In the genomic region with DNA sequence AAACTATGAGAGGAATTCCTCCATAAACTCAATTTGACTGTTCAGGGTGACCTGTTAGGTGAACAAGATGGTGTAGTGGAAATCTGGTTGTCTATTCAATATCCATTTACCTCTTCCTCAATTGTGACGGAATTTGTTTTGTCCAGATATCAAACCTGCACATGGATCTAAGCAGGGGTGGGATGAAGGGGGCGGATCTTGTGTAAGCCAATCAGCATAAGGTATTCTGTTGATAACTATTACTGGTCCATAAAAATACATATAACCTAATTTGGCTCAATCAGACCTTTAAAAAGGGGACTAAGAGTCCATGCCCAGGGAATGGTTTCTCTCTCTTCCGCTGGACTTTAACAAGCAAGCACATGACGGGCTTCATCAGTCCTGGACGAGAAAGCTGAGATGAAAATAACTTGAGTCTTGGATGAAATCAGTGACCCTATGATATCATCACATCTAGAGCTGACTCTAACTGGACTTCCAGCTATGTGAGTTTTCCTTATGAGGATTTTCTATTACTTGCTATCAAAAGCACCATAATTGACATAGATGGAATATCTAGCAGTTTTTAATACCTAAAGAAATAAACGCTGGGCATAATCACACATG, we compare ENCODE assay signal across 18 cellular contexts. TPM values are rescaled to one million over a fixed set of nuclear protein-coding genes. Genes with fewer than 3 reads are reported as not detected.
DNase-seq lines count a peak whose midpoint lies in the region; ATAC-seq and TF ChIP-seq lines count a peak whose summit lies in the region.
"Had no signal": no experiment of that assay in that cellular context is flagged by ENCODE, and none has a peak within 500 bp of the region (broad histone marks: within the 10 kb centered on the region; RNA-seq: fewer than 3 reads in every experiment).

No MANE protein-coding gene starts in this region.

- H3K4me1 Mint-ChIP-seq in HFFc6 (ENCODE audit: low read depth) (peaks cover 53% of the 10 kb centered on the region), memory B cell (peaks cover 26% of the 10 kb centered on the region), progenitor cell of endocrine pancreas (ENCODE audit: low read depth) (no peaks in the 10 kb centered on the region)
- peaks cover 37 to 67% of the 10 kb centered on the region in 2 donors for H3K4me1 Mint-ChIP-seq in stimulated activated naive B cell treated with anti-CD40 and anti-IgM and Interleukin-4, amounts not matched to agents 10 μg/mL and 1 μg/mL and 100 μg/mL, for 72 hours

- H3K27me3 Mint-ChIP-seq in HFFc6 (ENCODE audit: insufficient read depth) (no peaks in the 10 kb centered on the region), memory B cell (no peaks in the 10 kb centered on the region), progenitor cell of endocrine pancreas (no peaks in the 10 kb centered on the region)
- no peaks in the 10 kb centered on the region for H3K27me3 Mint-ChIP-seq in stimulated activated naive B cell treated with anti-CD40 and anti-IgM and Interleukin-4, amounts not matched to agents 10 μg/mL and 1 μg/mL and 100 μg/mL, for 72 hours

- no peak for TF ChIP-seq CTCF in HFFc6 (IDR thresholded peaks at IDR 0.05)
- no peak for TF ChIP-seq CTCF in progenitor cell of endocrine pancreas (IDR thresholded peaks at IDR 0.05; ENCODE audit: unreplicated experiment)

- intact Hi-C loops in Right ventricle myocardium superior (cut with DNase I), result no loop called here
- intact Hi-C loops in sciatic nerve (cut with DNase I), result no loop called here

- H3K4me3 Mint-ChIP-seq in HFFc6 (no peak overlapping the region), memory B cell (no peak overlapping the region), progenitor cell of endocrine pancreas (ENCODE audit: low read depth) (no peak overlapping the region)
- H3K4me3 Mint-ChIP-seq in stimulated activated naive B cell treated with anti-CD40 and anti-IgM and Interleukin-4, amounts not matched to agents 10 μg/mL and 1 μg/mL and 100 μg/mL, for 72 hours, result no peak overlapping the region

- H3K36me3 Mint-ChIP-seq in HFFc6 (ENCODE audit: low read depth) (peaks cover 1% of the 10 kb centered on the region; the same call in 1 of the 2 replicates), memory B cell (peaks cover 9% of the 10 kb centered on the region), progenitor cell of endocrine pancreas (ENCODE audit: insufficient read depth) (peaks cover 2% of the 10 kb centered on the region)
- peaks cover 35 to 60% of the 10 kb centered on the region in 2 donors for H3K36me3 Mint-ChIP-seq in stimulated activated naive B cell treated with anti-CD40 and anti-IgM and Interleukin-4, amounts not matched to agents 10 μg/mL and 1 μg/mL and 100 μg/mL, for 72 hours

- DNase-seq in HFFc6 (no peak), Right ventricle myocardium superior (no peak), memory B cell (ENCODE audit: low spot score in 2 of 2) (no peak), NCI-H1436 (lab: John Stamatoyannopoulos, UW) (no peak), sciatic nerve (ENCODE audit: low spot score) (no peak), progenitor cell of endocrine pancreas (ENCODE audit: low spot score, unreplicated experiment) (no peak)
- no peak for DNase-seq in stimulated activated naive B cell treated with anti-CD40 and anti-IgM and Interleukin-4, amounts not matched to agents 10 μg/mL and 1 μg/mL and 100 μg/mL, for 72 hours
- DNase-seq: Caco-2, DMS153, H7, MV-4-11, NCI-H1417, NCI-H2029 treated with DMSO at 0.1 percent for 48 hours, NCI-H510A, NCI-H774, PC-9 had no signal

- peak; percentile 11 for ATAC-seq in Right ventricle myocardium superior (ENCODE audit: poor library complexity)
- no peak for ATAC-seq in memory B cell (ENCODE audit: low read depth)
- no peak for ATAC-seq in stimulated activated naive B cell treated with anti-CD40 and anti-IgM and Interleukin-4, amounts not matched to agents 10 μg/mL and 1 μg/mL and 100 μg/mL, for 72 hours (replicated peaks)
- no peak for ATAC-seq in sciatic nerve
- ATAC-seq in GM18873 (IDR thresholded peaks at IDR 0.05; ENCODE audit: low FRiP score, unreplicated experiment), result no peak

- no peaks in the 10 kb centered on the region for H3K9me3 Mint-ChIP-seq in HFFc6
- no peaks in the 10 kb centered on the region for H3K9me3 Mint-ChIP-seq in memory B cell
- H3K9me3 Mint-ChIP-seq in stimulated activated naive B cell treated with anti-CD40 and anti-IgM and Interleukin-4, amounts not matched to agents 10 μg/mL and 1 μg/mL and 100 μg/mL, for 72 hours, result peaks cover 0 to 1% of the 10 kb centered on the region in 2 donors
- H3K9me3 Mint-ChIP-seq in progenitor cell of endocrine pancreas (ENCODE audit: low read depth), result no peaks in the 10 kb centered on the region

- peak overlapping the region; percentile 84; the same call in 1 of the 2 replicates for H3K27ac Mint-ChIP-seq in HFFc6
- H3K27ac Mint-ChIP-seq in memory B cell, result peak overlapping the region; percentile 76
- H3K27ac Mint-ChIP-seq in stimulated activated naive B cell treated with anti-CD40 and anti-IgM and Interleukin-4, amounts not matched to agents 10 μg/mL and 1 μg/mL and 100 μg/mL, for 72 hours, result peak overlapping the region; percentile 84
- no peak overlapping the region for H3K27ac Mint-ChIP-seq in progenitor cell of endocrine pancreas

RNA-seq across cellular contexts. Expression of a gene that starts 5.7 kb away (rescaled TPM):
- under 1 TPM in 4 of 6 experiments, not detected in 2; 0.14 to 0.98 (median 0.70) TPM for total RNA-seq in HFFc6 (2021; fragmentation: NEBNext Ultra II Directional; extraction: Animal tissue kit (Norgen Biotek cat#: 25700))
- total RNA-seq in Right ventricle myocardium superior (538 TPM), sciatic nerve (4.9 TPM), progenitor cell of endocrine pancreas (2.9 and 3.8 TPM in 2 replicates)

RNA-seq across cellular contexts. Expression of a gene that starts 11.1 kb away (rescaled TPM):
- 10 to 100 TPM; 28.9 to 41.0 (median 35.2) TPM for total RNA-seq in HFFc6 (2021; fragmentation: NEBNext Ultra II Directional; extraction: Animal tissue kit (Norgen Biotek cat#: 25700))
- total RNA-seq in Right ventricle myocardium superior, result 168 TPM
- 38.8 TPM for total RNA-seq in sciatic nerve
- total RNA-seq in progenitor cell of endocrine pancreas, result 29.9 and 35.4 TPM in 2 replicates

RNA-seq across cellular contexts. Expression of a gene that starts 36.8 kb away (rescaled TPM):
- total RNA-seq in HFFc6 (2021; fragmentation: NEBNext Ultra II Directional; extraction: Animal tissue kit (Norgen Biotek cat#: 25700)), result not detected
- total RNA-seq in Right ventricle myocardium superior, result 0.75 TPM
- total RNA-seq in sciatic nerve, result 17.3 TPM
- total RNA-seq in progenitor cell of endocrine pancreas, result 63.0 and 75.0 TPM in 2 replicates
- total RNA-seq: Caco-2, HT1080 had no signal

Comparison
In these comparisons a context has a peak if more than half of its experiments do, and no peak if none do; other contexts are left out.
1. RNA of a gene that starts 5.7 kb away (total RNA-seq): 538 TPM in Right ventricle myocardium superior (single experiment); 4.9 TPM in sciatic nerve (single experiment), 2.9 to 3.8 TPM in progenitor cell of endocrine pancreas and 0.14 to 0.98 TPM in HFFc6; every median in the first group is over 10 times any median in the second.
2. RNA of a gene that starts 36.8 kb away (total RNA-seq): 63.0 to 75.0 TPM in progenitor cell of endocrine pancreas and 17.3 TPM in sciatic nerve (single experiment); 0.75 TPM in Right ventricle myocardium superior (single experiment) and not detected in HFFc6; every median in the first group is over 10 times any median in the second.